ENCODE assay signal across 21 cellular contexts in the genomic region with DNA sequence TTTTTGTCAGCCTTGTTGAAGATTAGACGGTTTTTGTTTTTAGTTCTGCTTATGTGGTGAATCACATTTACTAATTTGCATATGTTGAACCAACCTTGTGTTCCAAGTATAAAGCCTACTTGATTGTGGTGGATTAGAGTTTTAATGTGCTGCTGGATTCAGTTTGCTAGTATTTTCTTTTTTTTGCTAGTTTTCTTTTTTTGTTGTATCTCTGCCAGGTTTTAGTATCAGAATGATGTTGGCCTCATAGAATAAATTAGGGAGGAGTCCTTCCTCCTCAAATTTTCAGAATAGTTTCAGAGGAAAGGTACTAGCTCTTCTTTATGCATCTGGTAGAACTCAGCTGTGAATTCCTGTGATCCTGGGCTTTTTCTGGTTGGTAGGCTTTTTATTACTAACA. TPM values are rescaled to one million over a fixed set of nuclear protein-coding genes. Genes with fewer than 3 reads are reported as not detected.
"Had no signal": no experiment of that assay in that cellular context is flagged by ENCODE, and none has a peak within 500 bp of the region (broad histone marks: within the 10 kb centered on the region; RNA-seq: fewer than 3 reads in every experiment).

A gene with protein sequence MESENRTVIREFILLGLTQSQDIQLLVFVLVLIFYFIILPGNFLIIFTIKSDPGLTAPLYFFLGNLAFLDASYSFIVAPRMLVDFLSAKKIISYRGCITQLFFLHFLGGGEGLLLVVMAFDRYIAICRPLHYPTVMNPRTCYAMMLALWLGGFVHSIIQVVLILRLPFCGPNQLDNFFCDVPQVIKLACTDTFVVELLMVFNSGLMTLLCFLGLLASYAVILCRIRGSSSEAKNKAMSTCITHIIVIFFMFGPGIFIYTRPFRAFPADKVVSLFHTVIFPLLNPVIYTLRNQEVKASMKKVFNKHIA (plus strand): TSS at position 301 of the 400 bp plus-strand sequence. CDS start 23,679 bp downstream, outside the sequence.

RNA-seq across cellular contexts. Expression of the gene that starts here (rescaled TPM):
- total RNA-seq: activated naive CD4-positive, alpha-beta T cell treated with anti-CD3 and anti-CD28 coated beads for 36 hours; activated naive CD4-positive, alpha-beta T cell treated with anti-CD3 and anti-CD28 coated beads, Interleukin-2, amount 50 U/mL, for 72 hours; activated naive CD8-positive, alpha-beta T cell treated with anti-CD3 and anti-CD28 coated beads for 36 hours; activated naive CD8-positive, alpha-beta T cell treated with anti-CD3 and anti-CD28 coated beads, Interleukin-2, amount 10 ng/mL, durations not matched to agents 7 days and 5 days; activated T-cell treated with anti-CD3 and anti-CD28 coated beads, Interleukin-2, amount 50 U/mL, for 4 hours; activated T-cell treated with anti-CD3 and anti-CD28 coated beads, Interleukin-2, amount 50 U/mL, for 72 hours; activated T-helper 1 cell treated with anti-CD3 and anti-CD28 coated beads, Interleukin-12 subunit alpha, Interleukin-12 subunit beta, Interleukin-2, Interleukin-4 antibody, amounts not matched to agents 30 ng/mL and 10 ng/mL and 1 ng/mL, durations not matched to agents 14 hours and 24 hours and 36 hours; activated T-helper 17 cell treated with anti-CD3 and anti-CD28 coated beads, Interleukin-2, amount 50 U/mL, for 72 hours; activated T-helper 2 cell treated with anti-CD3 and anti-CD28 coated beads, Interferon-gamma antibody, Interleukin-2, Interleukin-4, amounts not matched to agents 10 μg/mL and 5 μg/mL and 100 μg/mL, durations not matched to agents 14 hours and 24 hours and 36 hours; adrenal gland; aorta; ascending aorta; astrocyte; body of pancreas; breast epithelium; bronchial epithelial cell; cardiac muscle cell; cardiac septum; cerebellum; chondrocyte had no signal
- polyA plus RNA-seq: adipose tissue, adrenal gland, aorta, cardiac muscle cell had no signal
